Comparison of ENCODE assay signal across 8 cellular contexts in genomic region chr1:2391385-2392070, GRCh38. TPM values are rescaled to one million over a fixed set of nuclear protein-coding genes. Genes with fewer than 3 reads are reported as not detected.
DNase-seq lines count a peak whose midpoint lies in the region; ATAC-seq and TF ChIP-seq lines count a peak whose summit lies in the region.

TSS of gene MORN1 (minus strand) at chr1:2391554. CDS start at chr1:2391533, 21 bp downstream.
TSS of gene RER1 (plus strand) at chr1:2391841. CDS start at chr1:2395791, 3,950 bp downstream.

- H3K27ac Mint-ChIP-seq in CD4-positive, CD25-positive, alpha-beta regulatory T cell = peak within 1 kb of the TSS; percentile 90 to 93 (median 91)

- no peaks in the 10 kb centered on the region for H3K27me3 ChIP-seq in CD4-positive, CD25-positive, alpha-beta regulatory T cell (ENCODE audit: control insufficient read depth, insufficient read depth, low read length)
- H3K27me3 ChIP-seq in left lung = no peaks in the 10 kb centered on the region

- DNase-seq in CD4-positive, CD25-positive, alpha-beta regulatory T cell = peak; percentile 99 to 100 (median 99)
- DNase-seq in NCI-H774 (lab: John Stamatoyannopoulos, UW) (peak; percentile 93), dermis blood vessel endothelial cell (peak; percentile 99), left lung (peak; percentile 100)
- peak; percentile 97 to 98 for DNase-seq in activated CD4-positive, alpha-beta T cell treated with anti-CD3 and anti-CD28 coated beads, Interleukin-2, amount 50 U/mL, for 48 hours
- DNase-seq in stimulated activated CD4-positive, alpha-beta T cell treated with anti-CD3 and anti-CD28 coated beads, Interleukin-2, amount 100 ng/mL, for 4 hours (ENCODE audit: low read depth) = peak; percentile 98

- peak within 1 kb of the TSS; percentile 92 to 98 (median 94) for H3K4me3 Mint-ChIP-seq in CD4-positive, CD25-positive, alpha-beta regulatory T cell

- intact Hi-C loops in left lung (cut with DNase I) = no loop called here

- H3K27ac ChIP-seq in CD4-positive, CD25-positive, alpha-beta regulatory T cell (ENCODE audit: insufficient read depth, low read length, poor library complexity, severe bottlenecking) = peak within 1 kb of the TSS; percentile 78
- H3K27ac ChIP-seq in left lung = peak within 1 kb of the TSS; percentile 67 to 87

- peaks cover 0 to 45% (median 25%) of the 10 kb centered on the region in 4 donors for H3K4me1 Mint-ChIP-seq in CD4-positive, CD25-positive, alpha-beta regulatory T cell

- peaks cover 32% of the 10 kb centered on the region for H3K4me1 ChIP-seq in CD4-positive, CD25-positive, alpha-beta regulatory T cell (ENCODE audit: control insufficient read depth, insufficient read depth, low read length, poor library complexity, severe bottlenecking)
- H3K4me1 ChIP-seq in left lung = peaks cover 13 to 37% of the 10 kb centered on the region in 2 donors

- no peaks in the 10 kb centered on the region for H3K9me3 ChIP-seq in CD4-positive, CD25-positive, alpha-beta regulatory T cell (ENCODE audit: control insufficient read depth in 2 of 2, low read length in 2 of 2)
- H3K9me3 ChIP-seq in left lung = no peaks in the 10 kb centered on the region

- peaks cover 1% of the 10 kb centered on the region for H3K36me3 Mint-ChIP-seq in CD4-positive, CD25-positive, alpha-beta regulatory T cell

- H3K9me3 Mint-ChIP-seq in CD4-positive, CD25-positive, alpha-beta regulatory T cell = no peaks in the 10 kb centered on the region

- peak in 1 of 2 donors; percentile 6 for TF ChIP-seq CTCF in left lung (IDR thresholded peaks at IDR 0.05)

- H3K36me3 ChIP-seq in CD4-positive, CD25-positive, alpha-beta regulatory T cell (ENCODE audit: control insufficient read depth, insufficient read depth, low read length) = peaks cover 25% of the 10 kb centered on the region
- H3K36me3 ChIP-seq in left lung = peaks cover 3 to 34% of the 10 kb centered on the region in 2 donors

- no peaks in the 10 kb centered on the region for H3K27me3 Mint-ChIP-seq in CD4-positive, CD25-positive, alpha-beta regulatory T cell

- H3K4me3 ChIP-seq in CD4-positive, CD25-positive, alpha-beta regulatory T cell (ENCODE audit: low read depth, low read length) = peak within 1 kb of the TSS; percentile 86
- peak within 1 kb of the TSS; percentile 81 to 98 for H3K4me3 ChIP-seq in left lung

- peak; percentile 96 to 97 for ATAC-seq in CD4-positive, CD25-positive, alpha-beta regulatory T cell (ENCODE audit: low read depth in 2 of 2)
- ATAC-seq in GM19438 (IDR thresholded peaks at IDR 0.05; ENCODE audit: low read depth, unreplicated experiment) (peak; percentile 81), HG03571 (IDR thresholded peaks at IDR 0.05; ENCODE audit: unreplicated experiment) (peak; percentile 87), left lung (peak; percentile 97)

RNA-seq across cellular contexts. Expression of gene MORN1, which starts in this region (rescaled TPM):
- 7.3 TPM for total RNA-seq in CD4-positive, CD25-positive, alpha-beta regulatory T cell
- polyA plus RNA-seq in CD4-positive, CD25-positive, alpha-beta regulatory T cell = 1 to 10 TPM; 1.3 to 3.2 (median 2.1) TPM
- total RNA-seq in dermis blood vessel endothelial cell = 7.4 and 7.7 TPM in 2 replicates
- total RNA-seq in left lung = 1 to 10 TPM; 7.5 to 9.8 TPM

RNA-seq across cellular contexts. Expression of gene RER1, which starts in this region (rescaled TPM):
- total RNA-seq in CD4-positive, CD25-positive, alpha-beta regulatory T cell = 91.3 TPM
- polyA plus RNA-seq in CD4-positive, CD25-positive, alpha-beta regulatory T cell = 100 to 1,000 TPM; 156 to 184 (median 173) TPM
- total RNA-seq in dermis blood vessel endothelial cell (62.6 and 64.8 TPM in 2 replicates), left lung (100 to 1,000 TPM; 163 to 167 TPM)

Comparison
In these comparisons a context has a peak if more than half of its experiments do, and no peak if none do; other contexts are left out.
1. Peak in every context shown above with its lines: DNase-seq, ATAC-seq, H3K4me3 ChIP-seq and H3K27ac ChIP-seq.